ENCODE assay signal across 13 cellular contexts in the genomic region with DNA sequence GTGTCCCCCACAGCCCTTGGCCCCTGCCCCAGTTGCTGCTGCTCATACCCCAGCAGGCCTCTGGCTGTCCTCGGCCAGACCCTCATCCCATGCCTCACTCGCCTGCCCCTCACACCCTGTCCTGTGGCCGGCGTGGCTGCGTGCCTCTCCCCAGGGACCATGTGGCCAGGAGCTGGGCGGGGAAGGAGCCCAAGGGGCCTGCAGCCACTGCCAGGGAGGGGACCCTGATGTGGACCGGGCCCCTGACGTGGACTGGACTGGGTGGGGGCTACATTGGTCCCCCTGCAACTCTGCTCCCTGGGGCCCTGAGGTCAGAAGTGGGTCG. TPM values are rescaled to one million over a fixed set of nuclear protein-coding genes. Genes with fewer than 3 reads are reported as not detected.
DNase-seq lines count a peak whose midpoint lies in the region; ATAC-seq and TF ChIP-seq lines count a peak whose summit lies in the region.
"Had no signal": no experiment of that assay in that cellular context is flagged by ENCODE, and none has a peak within 500 bp of the region (broad histone marks: within the 10 kb centered on the region; RNA-seq: fewer than 3 reads in every experiment).

No MANE protein-coding gene starts in this region.

- no peak overlapping the region for H3K4me3 ChIP-seq in left ventricle myocardium inferior
- no peak overlapping the region for H3K4me3 ChIP-seq in WERI-Rb-1 (ENCODE audit: low read depth, low read length)
- H3K4me3 ChIP-seq: GM23338 had no signal

- H3K4me3 Mint-ChIP-seq in memory B cell = peak overlapping the region; percentile 59
- peak overlapping the region in 1 of 2 donors; percentile 19 for H3K4me3 Mint-ChIP-seq in stimulated activated naive B cell treated with anti-CD40 and anti-IgM and Interleukin-4, amounts not matched to agents 10 μg/mL and 1 μg/mL and 100 μg/mL, for 72 hours
- H3K4me3 Mint-ChIP-seq: GM23338 had no signal

- peak overlapping the region; percentile 38 for H3K27ac ChIP-seq in left ventricle myocardium inferior (replicated peaks)
- H3K27ac ChIP-seq in WERI-Rb-1 = peak overlapping the region; percentile 66; the same call in 1 of the 2 replicates
- H3K27ac ChIP-seq: KMS-11 had no signal

- H3K9me3 Mint-ChIP-seq in memory B cell = no peaks in the 10 kb centered on the region
- no peaks in the 10 kb centered on the region for H3K9me3 Mint-ChIP-seq in stimulated activated naive B cell treated with anti-CD40 and anti-IgM and Interleukin-4, amounts not matched to agents 10 μg/mL and 1 μg/mL and 100 μg/mL, for 72 hours
- H3K9me3 Mint-ChIP-seq: GM23338 had no signal

- H3K36me3 Mint-ChIP-seq in memory B cell = no peaks in the 10 kb centered on the region
- H3K36me3 Mint-ChIP-seq in stimulated activated naive B cell treated with anti-CD40 and anti-IgM and Interleukin-4, amounts not matched to agents 10 μg/mL and 1 μg/mL and 100 μg/mL, for 72 hours = no peaks in the 10 kb centered on the region

- H3K9me3 ChIP-seq in left ventricle myocardium inferior (replicated peaks) = no peaks in the 10 kb centered on the region
- no peaks in the 10 kb centered on the region for H3K9me3 ChIP-seq in WERI-Rb-1 (ENCODE audit: severe bottlenecking)

- intact Hi-C loops in left ventricle myocardium inferior (cut with micrococcal nuclease) (no loop called here), left ventricle myocardium superior (cut with micrococcal nuclease) (no loop called here)

- H3K27ac Mint-ChIP-seq in memory B cell = peak overlapping the region; percentile 63
- peak overlapping the region; percentile 73 for H3K27ac Mint-ChIP-seq in stimulated activated naive B cell treated with anti-CD40 and anti-IgM and Interleukin-4, amounts not matched to agents 10 μg/mL and 1 μg/mL and 100 μg/mL, for 72 hours
- H3K27ac Mint-ChIP-seq: GM23338 had no signal

- DNase-seq in left ventricle myocardium inferior = no peak
- no peak for DNase-seq in left ventricle myocardium superior
- DNase-seq in WERI-Rb-1 = no peak
- DNase-seq in memory B cell (ENCODE audit: low spot score in 2 of 2) = no peak
- no peak for DNase-seq in stimulated activated naive B cell treated with anti-CD40 and anti-IgM and Interleukin-4, amounts not matched to agents 10 μg/mL and 1 μg/mL and 100 μg/mL, for 72 hours
- DNase-seq in activated CD4-positive, alpha-beta T cell treated with anti-CD3 and anti-CD28 coated beads, Interleukin-2, amount 50 U/mL, for 4 hours = no peak
- no peak for DNase-seq in EL
- DNase-seq: NCI-H1436 treated with DMSO at 0.1 percent for 48 hours, NCI-H2029 treated with DMSO at 0.1 percent for 48 hours, NCI-H2171 treated with DMSO at 0.1 percent for 48 hours, NCI-H446 treated with DMSO at 0.1 percent for 48 hours had no signal

- H3K4me1 ChIP-seq in left ventricle myocardium inferior = peaks cover 99% of the 10 kb centered on the region

- TF ChIP-seq CTCF in left ventricle myocardium inferior (IDR thresholded peaks at IDR 0.05; ENCODE audit: borderline replicate concordance) (no peak), WERI-Rb-1 (IDR thresholded peaks at IDR 0.05; ENCODE audit: low read depth, low read length) (no peak)

- H3K4me1 Mint-ChIP-seq in memory B cell = peaks cover 60% of the 10 kb centered on the region
- H3K4me1 Mint-ChIP-seq in stimulated activated naive B cell treated with anti-CD40 and anti-IgM and Interleukin-4, amounts not matched to agents 10 μg/mL and 1 μg/mL and 100 μg/mL, for 72 hours = peaks cover 52 to 95% of the 10 kb centered on the region in 2 donors

- H3K27me3 Mint-ChIP-seq in memory B cell = no peaks in the 10 kb centered on the region
- no peaks in the 10 kb centered on the region for H3K27me3 Mint-ChIP-seq in stimulated activated naive B cell treated with anti-CD40 and anti-IgM and Interleukin-4, amounts not matched to agents 10 μg/mL and 1 μg/mL and 100 μg/mL, for 72 hours

- H3K27me3 ChIP-seq in left ventricle myocardium inferior (ENCODE audit: low read depth) (no peaks in the 10 kb centered on the region), WERI-Rb-1 (ENCODE audit: insufficient read depth, low read depth, severe bottlenecking) (no peaks in the 10 kb centered on the region)

- no peaks in the 10 kb centered on the region for H3K36me3 ChIP-seq in left ventricle myocardium inferior
- no peaks in the 10 kb centered on the region for H3K36me3 ChIP-seq in WERI-Rb-1

- ATAC-seq in left ventricle myocardium superior (no peak), memory B cell (ENCODE audit: low read depth) (no peak)
- no peak for ATAC-seq in stimulated activated naive B cell treated with anti-CD40 and anti-IgM and Interleukin-4, amounts not matched to agents 10 μg/mL and 1 μg/mL and 100 μg/mL, for 72 hours (replicated peaks)

RNA-seq across cellular contexts. Expression of a gene that starts 10.9 kb away (rescaled TPM):
- total RNA-seq in left ventricle myocardium inferior = 66.0 TPM
- total RNA-seq in left ventricle myocardium superior = 68.0 TPM
